Comparison of ENCODE assay signal across 12 cellular contexts in the genomic region with DNA sequence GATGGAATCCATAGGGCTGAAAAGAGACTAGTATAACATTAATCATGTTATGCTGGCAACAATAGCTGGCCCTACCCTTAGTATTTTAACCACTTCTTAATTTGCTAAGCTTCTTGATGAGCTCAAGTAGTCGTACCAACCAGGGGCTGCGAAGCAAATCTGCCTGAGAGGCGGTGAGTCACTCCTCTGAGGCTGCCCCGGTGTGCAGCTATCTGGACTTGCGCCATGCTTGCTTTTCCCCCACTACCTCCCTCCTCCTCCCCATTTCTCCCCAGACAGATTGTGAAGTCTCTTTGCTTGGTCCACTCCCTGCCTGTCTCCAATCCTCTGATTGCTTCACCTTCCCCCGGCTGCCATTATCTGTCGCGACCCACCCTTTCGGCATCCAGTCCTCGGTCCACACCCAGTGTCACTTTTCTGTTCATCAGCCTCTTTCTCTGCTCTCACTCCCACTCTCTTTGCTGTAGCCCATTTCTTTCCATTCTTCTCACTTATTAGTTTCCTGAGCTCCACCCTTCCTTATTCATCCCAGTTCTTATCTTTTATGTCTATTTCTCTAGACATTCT. TPM values are rescaled to one million over a fixed set of nuclear protein-coding genes. Genes with fewer than 3 reads are reported as not detected.
DNase-seq lines count a peak whose midpoint lies in the region; ATAC-seq and TF ChIP-seq lines count a peak whose summit lies in the region.
"Had no signal": no experiment of that assay in that cellular context is flagged by ENCODE, and none has a peak within 500 bp of the region (broad histone marks: within the 10 kb centered on the region; RNA-seq: fewer than 3 reads in every experiment).

No MANE protein-coding gene starts in this region.

- DNase-seq in NCI-H82 (lab: John Stamatoyannopoulos, UW) (peak; percentile 42), NCI-H82 treated with DMSO at 0.1 percent for 48 hours (lab: John Stamatoyannopoulos, UW; ENCODE audit: unreplicated experiment) (no peak), adrenal gland (peak; percentile 43 to 83 (median 73)), heart right ventricle (peak in 1 of 2 donors; percentile 23), upper lobe of left lung (peak in 1 of 2 donors; percentile 31)
- no peak for DNase-seq in effector memory CD4-positive, alpha-beta T cell
- no peak for DNase-seq in effector CD8-positive, alpha-beta T cell (lab: John Stamatoyannopoulos, UW)
- DNase-seq in activated CD8-positive, alpha-beta T cell treated with anti-CD3 and anti-CD28 coated beads, Interleukin-2, amount 10 ng/mL, durations not matched to agents 7 days and 5 days: no peak
- DNase-seq: NCI-H1436 treated with DMSO at 0.1 percent for 48 hours, substantia nigra, WERI-Rb-1 had no signal

- no peak for TF ChIP-seq EP300 in upper lobe of left lung (IDR thresholded peaks at IDR 0.05)

- TF ChIP-seq CTCF in adrenal gland (IDR thresholded peaks at IDR 0.05) (no peak), heart right ventricle (IDR thresholded peaks at IDR 0.05) (no peak), upper lobe of left lung (IDR thresholded peaks at IDR 0.05) (no peak)

- H3K36me3 ChIP-seq in adrenal gland (replicated peaks in 1 of 2): no peaks in the 10 kb centered on the region
- H3K36me3 ChIP-seq in heart right ventricle: no peaks in the 10 kb centered on the region
- no peaks in the 10 kb centered on the region for H3K36me3 ChIP-seq in upper lobe of left lung
- no peaks in the 10 kb centered on the region for H3K36me3 ChIP-seq in effector memory CD4-positive, alpha-beta T cell (ENCODE audit: control insufficient read depth, insufficient read depth, low read length)
- H3K36me3 ChIP-seq: WERI-Rb-1 had no signal

- ATAC-seq in heart right ventricle (peak in 7 of 8 donors; percentile 41 to 84 (median 49)), upper lobe of left lung (ENCODE audit: low FRiP score in 2 of 2) (peak; percentile 46 to 91)
- no peak for ATAC-seq in activated CD8-positive, alpha-beta T cell treated with anti-CD3 and anti-CD28 coated beads, Interleukin-2, amount 10 ng/mL, durations not matched to agents 7 days and 5 days

- CTCF ChIA-PET in activated CD8-positive, alpha-beta T cell treated with anti-CD3 and anti-CD28 coated beads, Interleukin-2, amount 10 ng/mL, durations not matched to agents 7 days and 5 days (lab: Charles Lee): no interaction called here

- H3K27ac Mint-ChIP-seq in activated CD8-positive, alpha-beta T cell treated with anti-CD3 and anti-CD28 coated beads, Interleukin-2, amount 10 ng/mL, durations not matched to agents 7 days and 5 days: no peak overlapping the region
- H3K27ac Mint-ChIP-seq: activated T-helper 1 cell treated with anti-CD3 and anti-CD28 coated beads, Interleukin-12 subunit alpha, Interleukin-12 subunit beta, Interleukin-2, Interleukin-4 antibody, amounts not matched to agents 30 ng/mL and 10 ng/mL and 1 ng/mL, durations not matched to agents 14 hours and 24 hours and 36 hours had no signal

- H3K4me1 Mint-ChIP-seq in activated CD8-positive, alpha-beta T cell treated with anti-CD3 and anti-CD28 coated beads, Interleukin-2, amount 10 ng/mL, durations not matched to agents 7 days and 5 days (ENCODE audit: low read depth): no peaks in the 10 kb centered on the region

- H3K27ac ChIP-seq in adrenal gland: no peak overlapping the region
- H3K27ac ChIP-seq in heart right ventricle: no peak overlapping the region
- no peak overlapping the region for H3K27ac ChIP-seq in upper lobe of left lung
- no peak overlapping the region for H3K27ac ChIP-seq in effector memory CD4-positive, alpha-beta T cell (ENCODE audit: insufficient read depth, low read length, poor library complexity, severe bottlenecking)
- H3K27ac ChIP-seq: WERI-Rb-1 had no signal

- intact Hi-C loops in adrenal gland (cut with DNase I): no loop called here
- intact Hi-C loops in heart right ventricle (cut with DNase I): no loop called here

- H3K4me3 ChIP-seq in adrenal gland (no peak overlapping the region), heart right ventricle (no peak overlapping the region), upper lobe of left lung (no peak overlapping the region)
- no peak overlapping the region for H3K4me3 ChIP-seq in effector memory CD4-positive, alpha-beta T cell (ENCODE audit: insufficient read depth, low read depth, low read length, poor library complexity, severe bottlenecking)

- H3K4me1 ChIP-seq in adrenal gland (replicated peaks in 1 of 2): no peaks in the 10 kb centered on the region
- peaks cover 0 to 6% (median 0%) of the 10 kb centered on the region in 9 donors for H3K4me1 ChIP-seq in heart right ventricle
- no peaks in the 10 kb centered on the region for H3K4me1 ChIP-seq in upper lobe of left lung
- H3K4me1 ChIP-seq in effector memory CD4-positive, alpha-beta T cell (ENCODE audit: control insufficient read depth, insufficient read depth, low read length, poor library complexity, severe bottlenecking): no peaks in the 10 kb centered on the region

- peaks cover 16% of the 10 kb centered on the region for H3K27me3 Mint-ChIP-seq in activated CD8-positive, alpha-beta T cell treated with anti-CD3 and anti-CD28 coated beads, Interleukin-2, amount 10 ng/mL, durations not matched to agents 7 days and 5 days (ENCODE audit: low read depth)

- H3K36me3 Mint-ChIP-seq in activated CD8-positive, alpha-beta T cell treated with anti-CD3 and anti-CD28 coated beads, Interleukin-2, amount 10 ng/mL, durations not matched to agents 7 days and 5 days (ENCODE audit: low read depth): no peaks in the 10 kb centered on the region

- H3K9me3 ChIP-seq in adrenal gland (replicated peaks in 1 of 3) (no peaks in the 10 kb centered on the region), heart right ventricle (no peaks in the 10 kb centered on the region), upper lobe of left lung (no peaks in the 10 kb centered on the region)
- H3K9me3 ChIP-seq in effector memory CD4-positive, alpha-beta T cell (ENCODE audit: control insufficient read depth, low read length): no peaks in the 10 kb centered on the region

- POLR2A ChIA-PET in activated CD8-positive, alpha-beta T cell treated with anti-CD3 and anti-CD28 coated beads, Interleukin-2, amount 10 ng/mL, durations not matched to agents 7 days and 5 days (lab: Charles Lee): no interaction called here

- H3K4me3 Mint-ChIP-seq in activated CD8-positive, alpha-beta T cell treated with anti-CD3 and anti-CD28 coated beads, Interleukin-2, amount 10 ng/mL, durations not matched to agents 7 days and 5 days: no peak overlapping the region
- H3K4me3 Mint-ChIP-seq: activated T-helper 1 cell treated with anti-CD3 and anti-CD28 coated beads, Interleukin-12 subunit alpha, Interleukin-12 subunit beta, Interleukin-2, Interleukin-4 antibody, amounts not matched to agents 30 ng/mL and 10 ng/mL and 1 ng/mL, durations not matched to agents 14 hours and 24 hours and 36 hours had no signal

- 56 to 62% (median 59%) methylated on average over 10 of the region's 10 CpGs for WGBS in adrenal gland, 4 donors
- whole genome bisulfite sequencing in heart right ventricle, 2 donors: 57 to 77% methylated on average over 10 of the region's 10 CpGs
- 77 to 82% methylated on average over 10 of the region's 10 CpGs for WGBS in upper lobe of left lung, 2 donors

- no peak for TF ChIP-seq POLR2A in adrenal gland (IDR thresholded peaks at IDR 0.05)
- TF ChIP-seq POLR2A in upper lobe of left lung (IDR thresholded peaks at IDR 0.05): no peak

- no peaks in the 10 kb centered on the region for H3K27me3 ChIP-seq in adrenal gland
- H3K27me3 ChIP-seq in heart right ventricle: peaks cover 0 to 8% (median 0%) of the 10 kb centered on the region in 7 donors
- H3K27me3 ChIP-seq in upper lobe of left lung: no peaks in the 10 kb centered on the region
- H3K27me3 ChIP-seq in effector memory CD4-positive, alpha-beta T cell (replicated peaks; ENCODE audit: control insufficient read depth, insufficient read depth, low read length, poor library complexity, severe bottlenecking): no peaks in the 10 kb centered on the region

- no peaks in the 10 kb centered on the region for H3K9me3 Mint-ChIP-seq in activated CD8-positive, alpha-beta T cell treated with anti-CD3 and anti-CD28 coated beads, Interleukin-2, amount 10 ng/mL, durations not matched to agents 7 days and 5 days (ENCODE audit: insufficient read depth)
- H3K9me3 Mint-ChIP-seq: activated T-helper 1 cell treated with anti-CD3 and anti-CD28 coated beads, Interleukin-12 subunit alpha, Interleukin-12 subunit beta, Interleukin-2, Interleukin-4 antibody, amounts not matched to agents 30 ng/mL and 10 ng/mL and 1 ng/mL, durations not matched to agents 14 hours and 24 hours and 36 hours had no signal

RNA-seq across cellular contexts. Expression of gene DUT, which starts 42.7 kb away (rescaled TPM):
- 100 to 1,000 TPM in 3 of 8 donors, 10 to 100 TPM in 5; 54.7 to 141 (median 93.2) TPM for total RNA-seq in adrenal gland
- 10 to 100 TPM; 43.9 to 93.1 (median 75.4) TPM for polyA plus RNA-seq in adrenal gland
- total RNA-seq in heart right ventricle: 10 to 100 TPM; 51.9 to 88.4 (median 62.7) TPM
- 10 to 100 TPM; 48.5 to 67.3 TPM for polyA plus RNA-seq in heart right ventricle
- total RNA-seq in upper lobe of left lung: 10 to 100 TPM; 29.3 to 87.5 (median 61.2) TPM
- 100 to 1,000 TPM; 350 to 360 TPM for total RNA-seq in activated CD8-positive, alpha-beta T cell treated with anti-CD3 and anti-CD28 coated beads, Interleukin-2, amount 10 ng/mL, durations not matched to agents 7 days and 5 days

Comparison
In these comparisons a context has a peak if more than half of its experiments do, and no peak if none do; other contexts are left out.
1. DNase-seq: peak in NCI-H82 (single experiment) and adrenal gland (7 of 7); none in NCI-H82 treated with DMSO at 0.1 percent for 48 hours (single experiment), effector memory CD4-positive, alpha-beta T cell (0 of 3), effector CD8-positive, alpha-beta T cell (single experiment) and activated CD8-positive, alpha-beta T cell treated with anti-CD3 and anti-CD28 coated beads, Interleukin-2, amount 10 ng/mL, durations not matched to agents 7 days and 5 days (single experiment).